1 cellular context compared by ENCODE assay signal in the genomic region with DNA sequence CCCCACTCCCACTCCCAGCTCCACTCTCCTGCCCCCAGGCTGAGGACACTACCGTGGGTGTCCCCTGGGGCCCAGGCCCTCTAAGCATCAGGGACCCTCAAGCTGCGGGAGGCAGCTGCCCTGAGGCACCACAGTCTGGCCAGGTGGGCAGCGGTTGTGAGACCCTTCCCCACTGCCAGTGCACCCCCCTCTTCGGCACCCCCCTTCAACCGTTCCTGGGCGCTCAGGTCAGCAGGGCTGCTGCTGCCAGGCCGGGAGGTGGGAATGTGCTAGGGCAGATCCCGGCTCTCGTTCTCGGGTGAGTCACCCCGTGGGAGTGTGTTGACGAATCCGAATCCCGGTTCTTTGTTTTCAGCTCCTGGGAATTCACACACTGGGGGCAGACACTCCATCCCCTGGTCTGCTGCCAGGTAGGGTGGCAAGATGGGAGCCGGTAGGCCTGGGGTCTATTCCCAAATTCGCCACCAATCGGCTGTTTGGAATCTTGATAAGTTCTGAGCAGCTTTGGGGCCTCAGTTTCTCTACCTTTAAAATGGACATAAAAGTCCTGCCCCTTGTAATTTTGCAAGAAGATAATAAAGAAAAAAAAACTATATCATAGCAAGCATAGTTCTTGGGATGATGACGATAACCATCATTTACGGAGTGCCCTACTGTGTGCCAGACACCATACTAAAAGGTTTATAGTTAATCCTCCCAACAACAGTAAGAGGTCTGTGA.
TF ChIP-seq lines count a peak whose summit lies in the region.

No MANE protein-coding gene starts in this region.

TF ChIP-seq in IMR-90, 13 proteins besides CTCF, POLR2A, EP300 and RAD21:
- TF ChIP-seq MAFK (IDR thresholded peaks at IDR 0.05; ENCODE audit: low read depth, low read length) = no peak
- no peak for TF ChIP-seq MXI1 (IDR thresholded peaks at IDR 0.05; ENCODE audit: borderline replicate concordance, low read depth, low read length)
- TF ChIP-seq NFE2L2 (IDR thresholded peaks at IDR 0.05; ENCODE audit: low read depth, low read length) = no peak
- TF ChIP-seq MAZ (IDR thresholded peaks at IDR 0.05; ENCODE audit: borderline replicate concordance, low read depth, low read length) = peak; percentile 46; the same call in 1 of the 2 replicates
- peak; percentile 48; the same call in 1 of the 2 replicates for TF ChIP-seq BHLHE40 (IDR thresholded peaks at IDR 0.05; ENCODE audit: low read depth, low read length)
- peak; percentile 67 for TF ChIP-seq FOS (IDR thresholded peaks at IDR 0.05; ENCODE audit: low read depth, low read length)
- peak; percentile 76 for TF ChIP-seq RCOR1 (IDR thresholded peaks at IDR 0.05; ENCODE audit: insufficient replicate concordance, low read length)
- no peak for TF ChIP-seq ELK1 (IDR thresholded peaks at IDR 0.05; ENCODE audit: borderline replicate concordance, low read depth, low read length)
- TF ChIP-seq RFX5 (IDR thresholded peaks at IDR 0.05; ENCODE audit: low read depth, low read length) = no peak
- TF ChIP-seq CEBPB (IDR thresholded peaks at IDR 0.05; ENCODE audit: low read depth, low read length) = no peak
- TF ChIP-seq SMC3 (IDR thresholded peaks at IDR 0.05; ENCODE audit: low read depth, low read length) = no peak
- no peak for TF ChIP-seq CHD1 (IDR thresholded peaks at IDR 0.05; ENCODE audit: low read depth, low read length)
- TF ChIP-seq USF2 (IDR thresholded peaks at IDR 0.05; ENCODE audit: low read depth, low read length) = no peak
